ENCODE assay signal across 1 cellular context in the genomic region with DNA sequence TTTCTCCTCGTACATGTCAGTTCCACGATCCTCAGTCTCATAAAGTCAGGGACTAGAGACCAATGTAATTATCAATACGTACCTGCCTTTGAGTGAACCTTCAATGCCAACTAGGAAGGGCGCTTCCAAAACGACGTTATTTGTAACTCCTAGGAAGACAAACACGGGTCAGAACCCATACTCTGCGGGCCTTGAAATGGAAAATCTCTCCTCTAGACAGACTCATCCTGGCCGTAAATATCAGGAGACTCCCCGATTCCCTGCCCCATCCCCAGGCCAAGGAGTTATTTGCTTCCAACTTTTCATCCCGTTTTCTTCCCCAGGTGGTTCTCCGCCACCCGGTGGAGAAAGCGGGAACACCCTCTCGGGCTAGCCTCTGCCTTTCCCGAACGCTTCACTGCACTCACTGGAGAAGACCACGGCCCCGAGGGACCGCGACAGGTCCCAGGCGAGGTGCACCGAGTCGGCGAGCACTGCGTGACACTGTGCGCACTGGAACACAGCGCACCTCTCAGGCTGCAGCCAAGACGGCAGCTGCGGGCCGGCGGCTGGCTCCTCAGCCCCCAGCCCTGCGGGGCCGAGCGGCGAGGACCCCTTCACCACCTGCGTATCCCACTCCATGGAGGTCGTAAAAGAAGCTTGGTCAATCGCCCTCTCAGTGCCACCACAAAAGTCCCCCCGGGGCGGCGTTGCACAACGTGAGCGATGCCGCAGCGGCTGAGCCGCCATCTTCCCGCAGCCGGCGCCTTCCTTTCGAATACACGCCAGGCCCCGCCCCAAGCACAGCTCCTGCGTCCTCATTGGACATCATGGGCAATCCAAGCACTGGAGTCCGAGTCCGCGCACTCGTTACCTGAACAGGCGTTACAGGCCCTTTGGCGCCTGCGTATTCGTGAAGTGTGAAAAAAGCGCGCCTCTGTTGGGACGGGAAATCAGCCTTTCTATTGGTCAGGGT.
TF ChIP-seq lines count a peak whose summit lies in the region.

A gene (minus strand): TSS at position 759 of the 955 bp plus-strand sequence. CDS start 30 bp downstream, at position 729.

TF ChIP-seq in K562, 482 proteins besides CTCF, POLR2A, EP300 and RAD21 (continued from another document and continues in another):
- TF ChIP-seq, protein P1, sequence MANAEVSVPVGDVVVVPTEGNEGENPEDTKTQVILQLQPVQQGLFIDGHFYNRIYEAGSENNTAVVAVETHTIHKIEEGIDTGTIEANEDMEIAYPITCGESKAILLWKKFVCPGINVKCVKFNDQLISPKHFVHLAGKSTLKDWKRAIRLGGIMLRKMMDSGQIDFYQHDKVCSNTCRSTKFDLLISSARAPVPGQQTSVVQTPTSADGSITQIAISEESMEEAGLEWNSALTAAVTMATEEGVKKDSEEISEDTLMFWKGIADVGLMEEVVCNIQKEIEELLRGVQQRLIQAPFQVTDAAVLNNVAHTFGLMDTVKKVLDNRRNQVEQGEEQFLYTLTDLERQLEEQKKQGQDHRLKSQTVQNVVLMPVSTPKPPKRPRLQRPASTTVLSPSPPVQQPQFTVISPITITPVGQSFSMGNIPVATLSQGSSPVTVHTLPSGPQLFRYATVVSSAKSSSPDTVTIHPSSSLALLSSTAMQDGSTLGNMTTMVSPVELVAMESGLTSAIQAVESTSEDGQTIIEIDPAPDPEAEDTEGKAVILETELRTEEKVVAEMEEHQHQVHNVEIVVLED (CRISPR knock-in tag; IDR thresholded peaks at IDR 0.05), result no peak
- TF ChIP-seq, protein P2, sequence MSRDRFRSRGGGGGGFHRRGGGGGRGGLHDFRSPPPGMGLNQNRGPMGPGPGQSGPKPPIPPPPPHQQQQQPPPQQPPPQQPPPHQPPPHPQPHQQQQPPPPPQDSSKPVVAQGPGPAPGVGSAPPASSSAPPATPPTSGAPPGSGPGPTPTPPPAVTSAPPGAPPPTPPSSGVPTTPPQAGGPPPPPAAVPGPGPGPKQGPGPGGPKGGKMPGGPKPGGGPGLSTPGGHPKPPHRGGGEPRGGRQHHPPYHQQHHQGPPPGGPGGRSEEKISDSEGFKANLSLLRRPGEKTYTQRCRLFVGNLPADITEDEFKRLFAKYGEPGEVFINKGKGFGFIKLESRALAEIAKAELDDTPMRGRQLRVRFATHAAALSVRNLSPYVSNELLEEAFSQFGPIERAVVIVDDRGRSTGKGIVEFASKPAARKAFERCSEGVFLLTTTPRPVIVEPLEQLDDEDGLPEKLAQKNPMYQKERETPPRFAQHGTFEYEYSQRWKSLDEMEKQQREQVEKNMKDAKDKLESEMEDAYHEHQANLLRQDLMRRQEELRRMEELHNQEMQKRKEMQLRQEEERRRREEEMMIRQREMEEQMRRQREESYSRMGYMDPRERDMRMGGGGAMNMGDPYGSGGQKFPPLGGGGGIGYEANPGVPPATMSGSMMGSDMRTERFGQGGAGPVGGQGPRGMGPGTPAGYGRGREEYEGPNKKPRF (IDR thresholded peaks at IDR 0.05; ENCODE audit: low read depth, low read length), result no peak
- TF ChIP-seq SMARCA5 (IDR thresholded peaks at IDR 0.05), result no peak
- TF ChIP-seq, protein P3, sequence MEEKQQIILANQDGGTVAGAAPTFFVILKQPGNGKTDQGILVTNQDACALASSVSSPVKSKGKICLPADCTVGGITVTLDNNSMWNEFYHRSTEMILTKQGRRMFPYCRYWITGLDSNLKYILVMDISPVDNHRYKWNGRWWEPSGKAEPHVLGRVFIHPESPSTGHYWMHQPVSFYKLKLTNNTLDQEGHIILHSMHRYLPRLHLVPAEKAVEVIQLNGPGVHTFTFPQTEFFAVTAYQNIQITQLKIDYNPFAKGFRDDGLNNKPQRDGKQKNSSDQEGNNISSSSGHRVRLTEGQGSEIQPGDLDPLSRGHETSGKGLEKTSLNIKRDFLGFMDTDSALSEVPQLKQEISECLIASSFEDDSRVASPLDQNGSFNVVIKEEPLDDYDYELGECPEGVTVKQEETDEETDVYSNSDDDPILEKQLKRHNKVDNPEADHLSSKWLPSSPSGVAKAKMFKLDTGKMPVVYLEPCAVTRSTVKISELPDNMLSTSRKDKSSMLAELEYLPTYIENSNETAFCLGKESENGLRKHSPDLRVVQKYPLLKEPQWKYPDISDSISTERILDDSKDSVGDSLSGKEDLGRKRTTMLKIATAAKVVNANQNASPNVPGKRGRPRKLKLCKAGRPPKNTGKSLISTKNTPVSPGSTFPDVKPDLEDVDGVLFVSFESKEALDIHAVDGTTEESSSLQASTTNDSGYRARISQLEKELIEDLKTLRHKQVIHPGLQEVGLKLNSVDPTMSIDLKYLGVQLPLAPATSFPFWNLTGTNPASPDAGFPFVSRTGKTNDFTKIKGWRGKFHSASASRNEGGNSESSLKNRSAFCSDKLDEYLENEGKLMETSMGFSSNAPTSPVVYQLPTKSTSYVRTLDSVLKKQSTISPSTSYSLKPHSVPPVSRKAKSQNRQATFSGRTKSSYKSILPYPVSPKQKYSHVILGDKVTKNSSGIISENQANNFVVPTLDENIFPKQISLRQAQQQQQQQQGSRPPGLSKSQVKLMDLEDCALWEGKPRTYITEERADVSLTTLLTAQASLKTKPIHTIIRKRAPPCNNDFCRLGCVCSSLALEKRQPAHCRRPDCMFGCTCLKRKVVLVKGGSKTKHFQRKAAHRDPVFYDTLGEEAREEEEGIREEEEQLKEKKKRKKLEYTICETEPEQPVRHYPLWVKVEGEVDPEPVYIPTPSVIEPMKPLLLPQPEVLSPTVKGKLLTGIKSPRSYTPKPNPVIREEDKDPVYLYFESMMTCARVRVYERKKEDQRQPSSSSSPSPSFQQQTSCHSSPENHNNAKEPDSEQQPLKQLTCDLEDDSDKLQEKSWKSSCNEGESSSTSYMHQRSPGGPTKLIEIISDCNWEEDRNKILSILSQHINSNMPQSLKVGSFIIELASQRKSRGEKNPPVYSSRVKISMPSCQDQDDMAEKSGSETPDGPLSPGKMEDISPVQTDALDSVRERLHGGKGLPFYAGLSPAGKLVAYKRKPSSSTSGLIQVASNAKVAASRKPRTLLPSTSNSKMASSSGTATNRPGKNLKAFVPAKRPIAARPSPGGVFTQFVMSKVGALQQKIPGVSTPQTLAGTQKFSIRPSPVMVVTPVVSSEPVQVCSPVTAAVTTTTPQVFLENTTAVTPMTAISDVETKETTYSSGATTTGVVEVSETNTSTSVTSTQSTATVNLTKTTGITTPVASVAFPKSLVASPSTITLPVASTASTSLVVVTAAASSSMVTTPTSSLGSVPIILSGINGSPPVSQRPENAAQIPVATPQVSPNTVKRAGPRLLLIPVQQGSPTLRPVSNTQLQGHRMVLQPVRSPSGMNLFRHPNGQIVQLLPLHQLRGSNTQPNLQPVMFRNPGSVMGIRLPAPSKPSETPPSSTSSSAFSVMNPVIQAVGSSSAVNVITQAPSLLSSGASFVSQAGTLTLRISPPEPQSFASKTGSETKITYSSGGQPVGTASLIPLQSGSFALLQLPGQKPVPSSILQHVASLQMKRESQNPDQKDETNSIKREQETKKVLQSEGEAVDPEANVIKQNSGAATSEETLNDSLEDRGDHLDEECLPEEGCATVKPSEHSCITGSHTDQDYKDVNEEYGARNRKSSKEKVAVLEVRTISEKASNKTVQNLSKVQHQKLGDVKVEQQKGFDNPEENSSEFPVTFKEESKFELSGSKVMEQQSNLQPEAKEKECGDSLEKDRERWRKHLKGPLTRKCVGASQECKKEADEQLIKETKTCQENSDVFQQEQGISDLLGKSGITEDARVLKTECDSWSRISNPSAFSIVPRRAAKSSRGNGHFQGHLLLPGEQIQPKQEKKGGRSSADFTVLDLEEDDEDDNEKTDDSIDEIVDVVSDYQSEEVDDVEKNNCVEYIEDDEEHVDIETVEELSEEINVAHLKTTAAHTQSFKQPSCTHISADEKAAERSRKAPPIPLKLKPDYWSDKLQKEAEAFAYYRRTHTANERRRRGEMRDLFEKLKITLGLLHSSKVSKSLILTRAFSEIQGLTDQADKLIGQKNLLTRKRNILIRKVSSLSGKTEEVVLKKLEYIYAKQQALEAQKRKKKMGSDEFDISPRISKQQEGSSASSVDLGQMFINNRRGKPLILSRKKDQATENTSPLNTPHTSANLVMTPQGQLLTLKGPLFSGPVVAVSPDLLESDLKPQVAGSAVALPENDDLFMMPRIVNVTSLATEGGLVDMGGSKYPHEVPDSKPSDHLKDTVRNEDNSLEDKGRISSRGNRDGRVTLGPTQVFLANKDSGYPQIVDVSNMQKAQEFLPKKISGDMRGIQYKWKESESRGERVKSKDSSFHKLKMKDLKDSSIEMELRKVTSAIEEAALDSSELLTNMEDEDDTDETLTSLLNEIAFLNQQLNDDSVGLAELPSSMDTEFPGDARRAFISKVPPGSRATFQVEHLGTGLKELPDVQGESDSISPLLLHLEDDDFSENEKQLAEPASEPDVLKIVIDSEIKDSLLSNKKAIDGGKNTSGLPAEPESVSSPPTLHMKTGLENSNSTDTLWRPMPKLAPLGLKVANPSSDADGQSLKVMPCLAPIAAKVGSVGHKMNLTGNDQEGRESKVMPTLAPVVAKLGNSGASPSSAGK (IDR thresholded peaks at IDR 0.05), result no peak
- peak; percentile 99 for TF ChIP-seq KDM5B (IDR thresholded peaks at IDR 0.05; ENCODE audit: insufficient replicate concordance, low read depth, low read length)
- TF ChIP-seq ZNF384 (IDR thresholded peaks at IDR 0.05; ENCODE audit: low read depth, low read length), result peak; percentile 91
- no peak for TF ChIP-seq HIVEP1 (CRISPR knock-in tag; IDR thresholded peaks at IDR 0.05)
- TF ChIP-seq MEF2A (IDR thresholded peaks at IDR 0.05; ENCODE audit: control insufficient read depth, low read depth, low read length), result no peak
- TF ChIP-seq ZBTB8A (IDR thresholded peaks at IDR 0.05; ENCODE audit: partially characterized antibody), result no peak
- no peak for TF ChIP-seq ZNF408 (CRISPR knock-in tag; IDR thresholded peaks at IDR 0.05; ENCODE audit: low read depth)
- no peak for TF ChIP-seq HMG20A (CRISPR knock-in tag; conservative IDR thresholded peaks at IDR 0.05)
- no peak for TF ChIP-seq YBX1 (IDR thresholded peaks at IDR 0.05)
- TF ChIP-seq KAT2B (IDR thresholded peaks at IDR 0.05; ENCODE audit: low read depth, low read length), result no peak
- no peak for TF ChIP-seq ZKSCAN8 (CRISPR knock-in tag; IDR thresholded peaks at IDR 0.05)
- TF ChIP-seq CCAR2 (IDR thresholded peaks at IDR 0.05; ENCODE audit: low read depth, low read length), result no peak
- no peak for TF ChIP-seq FOXJ2 (tag; IDR thresholded peaks at IDR 0.05)
- TF ChIP-seq, protein P4, sequence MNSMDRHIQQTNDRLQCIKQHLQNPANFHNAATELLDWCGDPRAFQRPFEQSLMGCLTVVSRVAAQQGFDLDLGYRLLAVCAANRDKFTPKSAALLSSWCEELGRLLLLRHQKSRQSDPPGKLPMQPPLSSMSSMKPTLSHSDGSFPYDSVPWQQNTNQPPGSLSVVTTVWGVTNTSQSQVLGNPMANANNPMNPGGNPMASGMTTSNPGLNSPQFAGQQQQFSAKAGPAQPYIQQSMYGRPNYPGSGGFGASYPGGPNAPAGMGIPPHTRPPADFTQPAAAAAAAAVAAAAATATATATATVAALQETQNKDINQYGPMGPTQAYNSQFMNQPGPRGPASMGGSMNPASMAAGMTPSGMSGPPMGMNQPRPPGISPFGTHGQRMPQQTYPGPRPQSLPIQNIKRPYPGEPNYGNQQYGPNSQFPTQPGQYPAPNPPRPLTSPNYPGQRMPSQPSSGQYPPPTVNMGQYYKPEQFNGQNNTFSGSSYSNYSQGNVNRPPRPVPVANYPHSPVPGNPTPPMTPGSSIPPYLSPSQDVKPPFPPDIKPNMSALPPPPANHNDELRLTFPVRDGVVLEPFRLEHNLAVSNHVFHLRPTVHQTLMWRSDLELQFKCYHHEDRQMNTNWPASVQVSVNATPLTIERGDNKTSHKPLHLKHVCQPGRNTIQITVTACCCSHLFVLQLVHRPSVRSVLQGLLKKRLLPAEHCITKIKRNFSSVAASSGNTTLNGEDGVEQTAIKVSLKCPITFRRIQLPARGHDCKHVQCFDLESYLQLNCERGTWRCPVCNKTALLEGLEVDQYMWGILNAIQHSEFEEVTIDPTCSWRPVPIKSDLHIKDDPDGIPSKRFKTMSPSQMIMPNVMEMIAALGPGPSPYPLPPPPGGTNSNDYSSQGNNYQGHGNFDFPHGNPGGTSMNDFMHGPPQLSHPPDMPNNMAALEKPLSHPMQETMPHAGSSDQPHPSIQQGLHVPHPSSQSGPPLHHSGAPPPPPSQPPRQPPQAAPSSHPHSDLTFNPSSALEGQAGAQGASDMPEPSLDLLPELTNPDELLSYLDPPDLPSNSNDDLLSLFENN (IDR thresholded peaks at IDR 0.05; ENCODE audit: low read depth in 2 of 2, low read length in 2 of 2), result no peak
- TF ChIP-seq, protein P5, sequence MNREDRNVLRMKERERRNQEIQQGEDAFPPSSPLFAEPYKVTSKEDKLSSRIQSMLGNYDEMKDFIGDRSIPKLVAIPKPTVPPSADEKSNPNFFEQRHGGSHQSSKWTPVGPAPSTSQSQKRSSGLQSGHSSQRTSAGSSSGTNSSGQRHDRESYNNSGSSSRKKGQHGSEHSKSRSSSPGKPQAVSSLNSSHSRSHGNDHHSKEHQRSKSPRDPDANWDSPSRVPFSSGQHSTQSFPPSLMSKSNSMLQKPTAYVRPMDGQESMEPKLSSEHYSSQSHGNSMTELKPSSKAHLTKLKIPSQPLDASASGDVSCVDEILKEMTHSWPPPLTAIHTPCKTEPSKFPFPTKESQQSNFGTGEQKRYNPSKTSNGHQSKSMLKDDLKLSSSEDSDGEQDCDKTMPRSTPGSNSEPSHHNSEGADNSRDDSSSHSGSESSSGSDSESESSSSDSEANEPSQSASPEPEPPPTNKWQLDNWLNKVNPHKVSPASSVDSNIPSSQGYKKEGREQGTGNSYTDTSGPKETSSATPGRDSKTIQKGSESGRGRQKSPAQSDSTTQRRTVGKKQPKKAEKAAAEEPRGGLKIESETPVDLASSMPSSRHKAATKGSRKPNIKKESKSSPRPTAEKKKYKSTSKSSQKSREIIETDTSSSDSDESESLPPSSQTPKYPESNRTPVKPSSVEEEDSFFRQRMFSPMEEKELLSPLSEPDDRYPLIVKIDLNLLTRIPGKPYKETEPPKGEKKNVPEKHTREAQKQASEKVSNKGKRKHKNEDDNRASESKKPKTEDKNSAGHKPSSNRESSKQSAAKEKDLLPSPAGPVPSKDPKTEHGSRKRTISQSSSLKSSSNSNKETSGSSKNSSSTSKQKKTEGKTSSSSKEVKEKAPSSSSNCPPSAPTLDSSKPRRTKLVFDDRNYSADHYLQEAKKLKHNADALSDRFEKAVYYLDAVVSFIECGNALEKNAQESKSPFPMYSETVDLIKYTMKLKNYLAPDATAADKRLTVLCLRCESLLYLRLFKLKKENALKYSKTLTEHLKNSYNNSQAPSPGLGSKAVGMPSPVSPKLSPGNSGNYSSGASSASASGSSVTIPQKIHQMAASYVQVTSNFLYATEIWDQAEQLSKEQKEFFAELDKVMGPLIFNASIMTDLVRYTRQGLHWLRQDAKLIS (CRISPR knock-in tag; IDR thresholded peaks at IDR 0.05), result no peak; the same call in 1 of the 2 replicates
- TF ChIP-seq GABPB1 (CRISPR knock-in tag; IDR thresholded peaks at IDR 0.05), result peak; percentile 76
- peak; percentile 99; the same call in 1 of the 2 replicates for TF ChIP-seq MYBL2 (IDR thresholded peaks at IDR 0.05; ENCODE audit: low read depth)
- no peak; the same call in 1 of the 2 replicates for TF ChIP-seq MYBL2 (CRISPR knock-in tag; IDR thresholded peaks at IDR 0.05; ENCODE audit: borderline replicate concordance)
- no peak for TF ChIP-seq SNIP1 (IDR thresholded peaks at IDR 0.05; ENCODE audit: low read depth)
- TF ChIP-seq SREBF1 (IDR thresholded peaks at IDR 0.05; ENCODE audit: borderline replicate concordance, low read depth, low read length), result 0 out of 2 replicates have a peak, but pooled peaks have one; percentile 38
- TF ChIP-seq RFX7 (CRISPR knock-in tag; IDR thresholded peaks at IDR 0.05), result no peak
- no peak for TF ChIP-seq RHOXF2B (CRISPR knock-in tag; conservative IDR thresholded peaks at IDR 0.05)
- no peak for TF ChIP-seq ZNF445 (CRISPR knock-in tag; IDR thresholded peaks at IDR 0.05; ENCODE audit: low read depth)
- TF ChIP-seq NR4A1 (CRISPR knock-in tag; IDR thresholded peaks at IDR 0.05), result peak; percentile 41; the same call in 1 of the 2 replicates
- no peak for TF ChIP-seq NR4A1 (tag; IDR thresholded peaks at IDR 0.05)
- TF ChIP-seq ATF1 (CRISPR knock-in tag; IDR thresholded peaks at IDR 0.05), result no peak
- TF ChIP-seq ATF1 (tag; IDR thresholded peaks at IDR 0.05), result peak; percentile 89
